In genomic region chr17:20074489-20074888, GRCh38 we compare ENCODE assay signal across 11 cellular contexts.
DNase-seq lines count a peak whose midpoint lies in the region; ATAC-seq lines count a peak whose summit lies in the region.
"Had no signal": no experiment of that assay in that cellular context is flagged by ENCODE, and none has a peak within 500 bp of the region (broad histone marks: within the 10 kb centered on the region; RNA-seq: fewer than 3 reads in every experiment).

No MANE protein-coding gene starts in this region.

- POLR2A ChIA-PET in activated CD4-positive, alpha-beta memory T cell treated with anti-CD3 and anti-CD28 coated beads for 36 hours (lab: Charles Lee), result no interaction called here

- H3K9me3 Mint-ChIP-seq in activated CD4-positive, alpha-beta memory T cell treated with anti-CD3 and anti-CD28 coated beads for 36 hours, result no peaks in the 10 kb centered on the region
- H3K9me3 Mint-ChIP-seq in memory B cell, result no peaks in the 10 kb centered on the region

- no peak for DNase-seq in activated CD4-positive, alpha-beta memory T cell treated with anti-CD3 and anti-CD28 coated beads for 36 hours
- DNase-seq in memory B cell (ENCODE audit: low spot score in 2 of 2) (no peak), Karpas-422 (no peak), MG63 (no peak)
- DNase-seq in effector CD4-positive, alpha-beta T cell, result no peak
- DNase-seq: NCI-H446 treated with DMSO at 0.1 percent for 48 hours, T1000 had no signal

- intact Hi-C loops in activated CD4-positive, alpha-beta memory T cell treated with anti-CD3 and anti-CD28 coated beads for 36 hours (cut with micrococcal nuclease), result no loop called here

- H3K4me3 Mint-ChIP-seq in activated CD4-positive, alpha-beta memory T cell treated with anti-CD3 and anti-CD28 coated beads for 36 hours, result peak overlapping the region; percentile 27
- no peak overlapping the region for H3K4me3 Mint-ChIP-seq in memory B cell

- CTCF ChIA-PET in activated CD4-positive, alpha-beta memory T cell treated with anti-CD3 and anti-CD28 coated beads for 36 hours (lab: Charles Lee), result interaction anchor here (1.8 kb wide), 1 partner anchor 64 kb away, joined by 6 read pairs; no protein-coding TSS in a partner anchor

- H4K20me1 ChIP-seq in Karpas-422 (ENCODE audit: insufficient read depth, low read depth, low read length), result no peaks in the 10 kb centered on the region

- no peak overlapping the region for H3K4me2 ChIP-seq in Karpas-422 (ENCODE audit: low read depth, low read length, poor library complexity, severe bottlenecking)

- H3K4me3 ChIP-seq in ACC112 (ENCODE audit: low read depth, low read length), result peak overlapping the region; percentile 32
- H3K4me3 ChIP-seq in Karpas-422 (ENCODE audit: low read length), result no peak overlapping the region
- no peak overlapping the region for H3K4me3 ChIP-seq in MG63
- H3K4me3 ChIP-seq: K562 had no signal

- no peak overlapping the region for H3K27ac ChIP-seq in ACC112 (ENCODE audit: low read depth, low read length)
- H3K27ac ChIP-seq in Karpas-422 (ENCODE audit: low read length), result no peak overlapping the region

- peaks cover 33% of the 10 kb centered on the region for H3K4me1 Mint-ChIP-seq in activated CD4-positive, alpha-beta memory T cell treated with anti-CD3 and anti-CD28 coated beads for 36 hours (ENCODE audit: low read depth)
- H3K4me1 Mint-ChIP-seq in memory B cell, result peaks cover 16% of the 10 kb centered on the region

- peak overlapping the region; percentile 7 for H2AFZ ChIP-seq in ACC112 (ENCODE audit: low read length, unreplicated experiment)
- no peak overlapping the region for H2AFZ ChIP-seq in Karpas-422 (ENCODE audit: low read length)

- no peak overlapping the region for H3K27ac Mint-ChIP-seq in activated CD4-positive, alpha-beta memory T cell treated with anti-CD3 and anti-CD28 coated beads for 36 hours
- no peak overlapping the region for H3K27ac Mint-ChIP-seq in memory B cell

- no peaks in the 10 kb centered on the region for H3K9me3 ChIP-seq in Karpas-422 (ENCODE audit: low read length)
- no peaks in the 10 kb centered on the region for H3K9me3 ChIP-seq in MG63

- H3K36me3 ChIP-seq in ACC112 (ENCODE audit: insufficient read depth, low read length) (no peaks in the 10 kb centered on the region), Karpas-422 (ENCODE audit: insufficient read depth, low read length) (no peaks in the 10 kb centered on the region), MG63 (no peaks in the 10 kb centered on the region)

- H3K4me1 ChIP-seq in ACC112 (ENCODE audit: control insufficient read depth, insufficient read depth, low read length, unreplicated experiment), result peaks cover 16% of the 10 kb centered on the region
- no peaks in the 10 kb centered on the region for H3K4me1 ChIP-seq in Karpas-422 (ENCODE audit: low read length)

- ATAC-seq in GM21723 (IDR thresholded peaks at IDR 0.05; ENCODE audit: unreplicated experiment) (peak; percentile 44), memory B cell (ENCODE audit: low read depth) (peak; percentile 63), HG03520 (IDR thresholded peaks at IDR 0.05; ENCODE audit: unreplicated experiment) (no peak)
- ATAC-seq: K562 had no signal

- no peaks in the 10 kb centered on the region for H3K36me3 Mint-ChIP-seq in activated CD4-positive, alpha-beta memory T cell treated with anti-CD3 and anti-CD28 coated beads for 36 hours
- no peaks in the 10 kb centered on the region for H3K36me3 Mint-ChIP-seq in memory B cell

- H3K27me3 ChIP-seq in ACC112 (ENCODE audit: insufficient read depth, low read length), result no peaks in the 10 kb centered on the region
- H3K27me3 ChIP-seq in Karpas-422 (ENCODE audit: low read length), result no peaks in the 10 kb centered on the region
- no peaks in the 10 kb centered on the region for H3K27me3 ChIP-seq in MG63

- H3K9ac ChIP-seq in Karpas-422 (ENCODE audit: low read length), result no peak overlapping the region

- H3K9me2 ChIP-seq in Karpas-422 (replicated peaks; ENCODE audit: insufficient read depth, low read length), result no peaks in the 10 kb centered on the region

- no peaks in the 10 kb centered on the region for H3K27me3 Mint-ChIP-seq in activated CD4-positive, alpha-beta memory T cell treated with anti-CD3 and anti-CD28 coated beads for 36 hours
- H3K27me3 Mint-ChIP-seq in memory B cell, result peaks cover 8% of the 10 kb centered on the region

- H3K79me2 ChIP-seq in ACC112 (ENCODE audit: control insufficient read depth, insufficient read depth, low read length, unreplicated experiment), result no peaks in the 10 kb centered on the region
- H3K79me2 ChIP-seq in Karpas-422 (ENCODE audit: low read length), result no peaks in the 10 kb centered on the region
